In genomic region chr14:71121711-71122110, GRCh38 we compare ENCODE assay signal across 23 cellular contexts.
A peak's percentile ranks its signal among the peaks of the same experiment; 100 is the strongest.
DNase-seq lines count a peak whose midpoint lies in the region; ATAC-seq, FAIRE-seq and TF ChIP-seq lines count a peak whose summit lies in the region.
"Had no signal": no experiment of that assay in that cellular context is flagged by ENCODE, and none has a peak within 500 bp of the region (broad histone marks: within the 10 kb centered on the region; RNA-seq: fewer than 3 reads in every experiment).

No MANE protein-coding gene starts in this region.

- intact Hi-C loops in Caco-2 (cut with micrococcal nuclease; ENCODE audit: unreplicated experiment) (no loop called here), aorta (cut with DNase I) (loop anchor here in 1 of 2 donors (10.0 kb wide), 1 partner anchor 373 kb away; no protein-coding TSS in a partner anchor)

- CTCF ChIA-PET in Caco-2 (lab: Charles Lee): no interaction called here

- ATAC-seq in HG03196 (IDR thresholded peaks at IDR 0.05; ENCODE audit: unreplicated experiment) (no peak), aorta (ENCODE audit: low FRiP score) (no peak)
- ATAC-seq: GM12878 had no signal

- peak; percentile 2 for DNase-seq in NCI-H2107 treated with DMSO at 0.1 percent for 48 hours (lab: John Stamatoyannopoulos, UW; ENCODE audit: unreplicated experiment)
- DNase-seq in NCI-H2107 (lab: John Stamatoyannopoulos, UW): no peak
- DNase-seq in Caco-2: no peak
- DNase-seq in NCI-H2171 treated with DMSO at 0.1 percent for 48 hours (lab: John Stamatoyannopoulos, UW): peak; percentile 48
- peak; percentile 31 for DNase-seq in small intestine
- no peak for DNase-seq in glutamatergic neuron
- DNase-seq in aorta: no peak
- DNase-seq: 8988T, DMS153, EL, HCEC 1CT, KBM-7, NCI-H1105 treated with DMSO at 0.1 percent for 48 hours, NCI-H1694 treated with DMSO at 0.1 percent for 48 hours, NCI-H446 treated with DMSO at 0.1 percent for 48 hours, NCI-H82, PC-9, SIG-M5 had no signal

- H3K9me3 ChIP-seq in Caco-2: no peaks in the 10 kb centered on the region
- no peaks in the 10 kb centered on the region for H3K9me3 ChIP-seq in small intestine (ENCODE audit: control insufficient read depth, low read depth)
- H3K9me3 ChIP-seq in aorta (ENCODE audit: control insufficient read depth, low read length): peaks cover 2% of the 10 kb centered on the region

- no peaks in the 10 kb centered on the region for H3K27me3 Mint-ChIP-seq in Caco-2 (ENCODE audit: insufficient read depth, unreplicated experiment)
- peaks cover 4% of the 10 kb centered on the region for H3K27me3 Mint-ChIP-seq in glutamatergic neuron (ENCODE audit: unreplicated experiment)

- TF ChIP-seq CTCF in Caco-2 (IDR thresholded peaks at IDR 0.05; ENCODE audit: insufficient read depth in 1 of 2, low read depth in 1 of 2, low read length in 1 of 2, severe bottlenecking in 1 of 2, unreplicated experiment in 1 of 2) (no peak), glutamatergic neuron (IDR thresholded peaks at IDR 0.05; ENCODE audit: partially characterized antibody, unreplicated experiment) (no peak)

- no TSS peak for BruUV-seq in Caco-2 (replicated peaks; lab: Mats Ljungman, UMichigan)

- H3K4me1 Mint-ChIP-seq in Caco-2 (ENCODE audit: low read depth, unreplicated experiment): peaks cover 41% of the 10 kb centered on the region
- H3K4me1 Mint-ChIP-seq in glutamatergic neuron (ENCODE audit: low read depth, unreplicated experiment): peaks cover 1% of the 10 kb centered on the region
- H3K4me1 Mint-ChIP-seq: CD14-positive monocyte had no signal

- 73 to 86% (median 74%) methylated on average over 5 of the region's 5 CpGs for WGBS in small intestine, 3 donors
- WGBS in aorta, 2 donors: 93 to 94% methylated on average over 5 of the region's 5 CpGs

- no peak for FAIRE-seq in small intestine (lab: Jason Lieb, UNC)
- FAIRE-seq: GM12878, GM19239 had no signal

- H3K27ac Mint-ChIP-seq in Caco-2 (ENCODE audit: unreplicated experiment): peak overlapping the region; percentile 34
- H3K27ac Mint-ChIP-seq in glutamatergic neuron (ENCODE audit: unreplicated experiment): no peak overlapping the region

- H3K4me3 Mint-ChIP-seq in Caco-2 (ENCODE audit: unreplicated experiment) (no peak overlapping the region), glutamatergic neuron (ENCODE audit: unreplicated experiment) (no peak overlapping the region)
- H3K4me3 Mint-ChIP-seq: CD14-positive monocyte had no signal

- H3K9me3 Mint-ChIP-seq in Caco-2 (ENCODE audit: unreplicated experiment) (peaks cover 18% of the 10 kb centered on the region), glutamatergic neuron (ENCODE audit: unreplicated experiment) (peaks cover 11% of the 10 kb centered on the region)

- no peaks in the 10 kb centered on the region for H3K36me3 ChIP-seq in Caco-2 (ENCODE audit: control insufficient read depth, insufficient read depth, low read length)
- no peaks in the 10 kb centered on the region for H3K36me3 ChIP-seq in small intestine (ENCODE audit: control insufficient read depth in 2 of 2, insufficient read depth in 2 of 2, low read length in 2 of 2)
- peaks cover 0 to under 1% of the 10 kb centered on the region in 2 donors for H3K36me3 ChIP-seq in aorta (ENCODE audit: control insufficient read depth in 1 of 2, insufficient read depth in 2 of 2, low read length in 1 of 2)

- no peak overlapping the region for H3K4me3 ChIP-seq in Caco-2 (ENCODE audit: low read depth, low read length)
- H3K4me3 ChIP-seq in small intestine (ENCODE audit: low read depth in 1 of 2, low read length in 2 of 2): no peak overlapping the region
- no peak overlapping the region for H3K4me3 ChIP-seq in aorta (ENCODE audit: low read length in 2 of 2)
- H3K4me3 ChIP-seq: GM12878, PC-9 had no signal

- H3K36me3 Mint-ChIP-seq in Caco-2 (ENCODE audit: insufficient read depth, unreplicated experiment): peaks cover 25% of the 10 kb centered on the region
- peaks cover 18% of the 10 kb centered on the region for H3K36me3 Mint-ChIP-seq in glutamatergic neuron (ENCODE audit: unreplicated experiment)

- peaks cover 38% of the 10 kb centered on the region for H3K4me1 ChIP-seq in Caco-2
- peaks cover 3% of the 10 kb centered on the region in 2 donors for H3K4me1 ChIP-seq in small intestine (ENCODE audit: control insufficient read depth in 2 of 2, insufficient read depth in 1 of 2, low read depth in 1 of 2, low read length in 1 of 2)
- peaks cover 0 to 3% of the 10 kb centered on the region in 2 donors for H3K4me1 ChIP-seq in aorta (ENCODE audit: control insufficient read depth in 1 of 2, insufficient read depth in 2 of 2, low read length in 2 of 2)

- H3K27ac ChIP-seq in small intestine (ENCODE audit: low read depth in 1 of 2, low read length in 1 of 2): no peak overlapping the region
- no peak overlapping the region for H3K27ac ChIP-seq in aorta (ENCODE audit: low read depth in 1 of 2, low read length in 2 of 2)
- H3K27ac ChIP-seq: PC-9, RWPE1 had no signal

- H3K27me3 ChIP-seq in Caco-2 (replicated peaks; ENCODE audit: control insufficient read depth, insufficient read depth, low read length) (no peaks in the 10 kb centered on the region), small intestine (ENCODE audit: control insufficient read depth in 2 of 2, insufficient read depth in 2 of 2, low read length in 2 of 2) (no peaks in the 10 kb centered on the region), aorta (ENCODE audit: control insufficient read depth in 1 of 2, insufficient read depth in 2 of 2, low read length in 1 of 2) (no peaks in the 10 kb centered on the region)

- POLR2A ChIA-PET in Caco-2 (lab: Charles Lee): no interaction called here

Comparison
In these comparisons a context has a peak if more than half of its experiments do, and no peak if none do; other contexts are left out.
1. DNase-seq: peak in NCI-H2107 treated with DMSO at 0.1 percent for 48 hours (single experiment), NCI-H2171 treated with DMSO at 0.1 percent for 48 hours (single experiment) and small intestine (single experiment); none in NCI-H2107 (single experiment), Caco-2 (0 of 2), glutamatergic neuron (single experiment) and aorta (0 of 2).